In genomic region chr1:205319081-205320018, GRCh38 we compare ENCODE assay signal across 8 cellular contexts. TPM values are rescaled to one million over a fixed set of nuclear protein-coding genes. Genes with fewer than 3 reads are reported as not detected.
DNase-seq lines count a peak whose midpoint lies in the region; ATAC-seq and TF ChIP-seq lines count a peak whose summit lies in the region.

No MANE protein-coding gene starts in this region.

- H3K4me1 Mint-ChIP-seq in nephron, result peaks cover 61% of the 10 kb centered on the region

- H3K9me3 Mint-ChIP-seq in nephron, result no peaks in the 10 kb centered on the region

- DNase-seq in DMS153 (lab: John Stamatoyannopoulos, UW), result peak; percentile 99
- DNase-seq in NAMALWA (ENCODE audit: low spot score), result peak; percentile 52
- peak; percentile 24 for DNase-seq in UCSD-AML1 (lab: John Stamatoyannopoulos, UW; ENCODE audit: unreplicated experiment)
- no peak for DNase-seq in activated CD4-positive, CD25-positive, alpha-beta regulatory T cell treated with anti-CD3 and anti-CD28 coated beads, Interleukin-2, amount 50 U/mL, for 72 hours

- H3K27me3 Mint-ChIP-seq in nephron (ENCODE audit: low read depth), result peaks cover 5% of the 10 kb centered on the region

- H3K4me3 ChIP-seq in esophagus (ENCODE audit: low read depth in 1 of 2, low read length in 2 of 2), result peak overlapping the region; percentile 53 to 75

- peaks cover 4 to 24% of the 10 kb centered on the region in 2 donors for H3K4me1 ChIP-seq in esophagus (ENCODE audit: control insufficient read depth in 2 of 2, insufficient read depth in 2 of 2, low read length in 1 of 2)

- TF ChIP-seq CTCF in nephron (IDR thresholded peaks at IDR 0.05; ENCODE audit: unreplicated experiment in 3 of 3), result no peak

- H3K4me3 Mint-ChIP-seq in nephron, result peak overlapping the region; percentile 71 to 99 (median 91)

- H3K9me3 ChIP-seq in esophagus (ENCODE audit: control insufficient read depth in 2 of 2, insufficient read depth in 1 of 2, low read depth in 1 of 2, low read length in 1 of 2), result no peaks in the 10 kb centered on the region

- ATAC-seq in GM21786 (IDR thresholded peaks at IDR 0.05; ENCODE audit: unreplicated experiment) (no peak), HG02970 (IDR thresholded peaks at IDR 0.05; ENCODE audit: low FRiP score, unreplicated experiment) (no peak)

- peak overlapping the region; percentile 91 to 95 for H3K27ac ChIP-seq in esophagus (ENCODE audit: low read depth in 2 of 2, low read length in 1 of 2)

- H3K27me3 ChIP-seq in esophagus (ENCODE audit: control insufficient read depth in 1 of 2, insufficient read depth in 2 of 2, low read length in 2 of 2), result no peaks in the 10 kb centered on the region

- WGBS in esophagus, 2 donors, result 18 to 20% methylated on average over 6 of the region's 6 CpGs

- no peaks in the 10 kb centered on the region for H3K36me3 ChIP-seq in esophagus (ENCODE audit: control insufficient read depth in 2 of 2, insufficient read depth in 2 of 2, low read length in 1 of 2)

- H3K27ac Mint-ChIP-seq in nephron, result peak overlapping the region; percentile 6 to 58 (median 25)

- H3K36me3 Mint-ChIP-seq in nephron (ENCODE audit: low read depth), result no peaks in the 10 kb centered on the region

RNA-seq across cellular contexts. Expression of gene NUAK2, which starts 2.2 kb away (rescaled TPM):
- 10 to 100 TPM; 14.7 to 28.3 TPM for polyA plus RNA-seq in esophagus

RNA-seq across cellular contexts. Expression of gene KLHDC8A, which starts 37.4 kb away (rescaled TPM):
- polyA plus RNA-seq in esophagus, result 1 to 10 TPM; 5.5 to 8.0 TPM
